Comparison of ENCODE assay signal across 29 cellular contexts in genomic region chr4:7683126-7683703, GRCh38.
"Had no signal": no experiment of that assay in that cellular context is flagged by ENCODE, and none has a peak within 500 bp of the region (broad histone marks: within the 10 kb centered on the region; RNA-seq: fewer than 3 reads in every experiment).

No MANE protein-coding gene starts in this region.

- DNase-seq: hypothalamus; immature natural killer cell; mesendoderm; naive B cell; natural killer cell; nephron progenitor cell; occipital lobe; ovary; stimulated activated CD4-positive, alpha-beta T cell treated with anti-CD3 and anti-CD28 coated beads, Interleukin-12 subunit alpha, Interleukin-12 subunit beta, amount 100 ng/mL, for 4 hours; stimulated activated CD4-positive, alpha-beta T cell treated with anti-CD3 and anti-CD28 coated beads, Interleukin-15, amount 100 ng/mL, for 24 hours; stimulated activated CD4-positive, alpha-beta T cell treated with anti-CD3 and anti-CD28 coated beads, Interleukin-2, amount 100 ng/mL, for 24 hours; stimulated activated CD4-positive, alpha-beta T cell treated with anti-CD3 and anti-CD28 coated beads, Interleukin-4, amount 100 ng/mL, for 1 hour; stimulated activated naive B cell treated with anti-CD40 and anti-IgM and Interleukin-4, amounts not matched to agents 10 μg/mL and 1 μg/mL and 100 μg/mL, for 72 hours; stimulated activated naive CD8-positive, alpha-beta T cell treated with anti-CD3 and anti-CD28 coated beads, Interleukin-15, Interleukin-2, amounts not matched to agents 100 U/mL and 50 U/mL, for 24 hours; stomach; testis; thyroid gland; transverse colon; upper lobe of left lung had no signal

- H3K36me3 Mint-ChIP-seq: naive B cell; natural killer cell; stimulated activated naive B cell treated with anti-CD40 and anti-IgM and Interleukin-4, amounts not matched to agents 10 μg/mL and 1 μg/mL and 100 μg/mL, for 72 hours had no signal

- H3K27me3 ChIP-seq: heart left ventricle, neural progenitor cell, neutrophil, ovary, right atrium auricular region, testis, thyroid gland, transverse colon, upper lobe of left lung had no signal

- FAIRE-seq: islet of Langerhans had no signal

- H3K4me1 Mint-ChIP-seq: immature natural killer cell; mesothelial cell of epicardium; naive B cell; stimulated activated naive B cell treated with anti-CD40 and anti-IgM and Interleukin-4, amounts not matched to agents 10 μg/mL and 1 μg/mL and 100 μg/mL, for 72 hours had no signal

- H3K4me3 Mint-ChIP-seq: immature natural killer cell; mesothelial cell of epicardium; naive B cell; natural killer cell; nephron progenitor cell; neural progenitor cell; stimulated activated naive B cell treated with anti-CD40 and anti-IgM and Interleukin-4, amounts not matched to agents 10 μg/mL and 1 μg/mL and 100 μg/mL, for 72 hours had no signal

- ATAC-seq: heart left ventricle; natural killer cell; sciatic nerve; stimulated activated naive B cell treated with anti-CD40 and anti-IgM and Interleukin-4, amounts not matched to agents 10 μg/mL and 1 μg/mL and 100 μg/mL, for 72 hours; stimulated activated naive CD8-positive, alpha-beta T cell treated with anti-CD3 and anti-CD28 coated beads, Interleukin-15, Interleukin-2, amounts not matched to agents 100 U/mL and 50 U/mL, for 24 hours had no signal

- H3K4me1 ChIP-seq: neural progenitor cell, right atrium auricular region, stomach, thyroid gland, transverse colon, upper lobe of left lung had no signal

- H3K9me3 ChIP-seq: neutrophil, ovary, testis, thyroid gland, transverse colon had no signal

- H3K4me3 ChIP-seq: heart left ventricle, lung, neural progenitor cell, ovary, right atrium auricular region, skin epidermis, stomach, testis, thyroid gland, transverse colon, upper lobe of left lung had no signal

- H3K27ac ChIP-seq: heart left ventricle, neural progenitor cell, neutrophil, ovary, right atrium auricular region, skin epidermis, stomach, testis, thyroid gland, transverse colon, upper lobe of left lung had no signal

- H3K27ac Mint-ChIP-seq: mesothelial cell of epicardium; naive B cell; natural killer cell; nephron progenitor cell; neural progenitor cell; progenitor cell of endocrine pancreas; stimulated activated naive B cell treated with anti-CD40 and anti-IgM and Interleukin-4, amounts not matched to agents 10 μg/mL and 1 μg/mL and 100 μg/mL, for 72 hours had no signal

- H3K36me3 ChIP-seq: heart left ventricle, neural progenitor cell, neutrophil, ovary, right atrium auricular region, thyroid gland, transverse colon, upper lobe of left lung had no signal
